Comparison of ENCODE assay signal across 8 cellular contexts in the genomic region with DNA sequence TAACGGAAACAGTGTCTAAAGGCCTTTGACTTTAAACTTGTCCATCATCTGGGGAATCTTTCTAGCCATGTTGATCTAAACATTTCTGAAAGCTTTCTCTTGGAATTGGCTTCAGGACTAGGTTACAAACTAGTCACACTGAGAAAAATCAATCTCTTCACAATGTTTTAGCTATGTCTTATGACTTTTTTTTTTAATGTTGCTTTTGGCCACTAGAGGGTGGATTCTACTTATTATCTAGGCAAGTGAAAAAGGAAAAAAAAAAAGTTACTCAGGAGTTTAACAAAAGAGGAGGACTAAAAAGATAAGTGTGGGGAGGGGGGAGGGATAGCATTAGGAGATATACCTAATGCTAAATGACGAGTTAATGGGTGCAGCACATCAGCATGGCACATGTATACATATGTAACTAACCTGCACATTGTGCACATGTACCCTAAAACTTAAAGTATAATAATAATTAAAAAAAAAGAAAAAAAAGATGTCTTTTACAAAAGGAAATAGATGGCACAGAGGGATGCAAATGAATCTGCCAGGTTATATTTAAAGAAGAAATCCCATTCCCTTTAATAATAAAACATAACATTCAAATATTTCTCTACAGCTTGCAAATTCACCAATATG.
DNase-seq lines count a peak whose midpoint lies in the region; ATAC-seq, FAIRE-seq and TF ChIP-seq lines count a peak whose summit lies in the region.

No MANE protein-coding gene starts in this region.

- POLR2A ChIA-PET in PC-3 (lab: Charles Lee; ENCODE audit: unreplicated experiment) = interaction anchor here (0.6 kb wide), 2 partner anchors 151 to 244 kb away, joined by 4 to 9 read pairs; no protein-coding TSS in a partner anchor

- FAIRE-seq in GM12891 (lab: Jason Lieb, UNC) = no peak

- TF ChIP-seq CTCF in PC-3 (conservative IDR thresholded peaks at IDR 0.05; ENCODE audit: low read depth, low read length) (peak; percentile 67), esophagus squamous epithelium (IDR thresholded peaks at IDR 0.05) (peak; percentile 14 to 53 (median 42))

- 33 to 35% methylated on average over 2 of the region's 2 CpGs for WGBS in esophagus squamous epithelium, 2 donors

- H3K27ac ChIP-seq in PC-3 (ENCODE audit: low read length) (no peak overlapping the region), esophagus squamous epithelium (no peak overlapping the region)

- H3K4me1 ChIP-seq in PC-3 (ENCODE audit: insufficient read depth, low read length) (peaks cover 7% of the 10 kb centered on the region; the same call in 1 of the 2 replicates), esophagus squamous epithelium (no peaks in the 10 kb centered on the region)

- 0 out of 2 replicates have a peak, but pooled peaks cover 5% of the 10 kb centered on the region for H3K9me3 ChIP-seq in PC-3 (ENCODE audit: low read length)
- no peaks in the 10 kb centered on the region for H3K9me3 ChIP-seq in esophagus squamous epithelium

- intact Hi-C loops in PC-3 (cut with micrococcal nuclease) = loop anchor here (1.0 to 10.0 kb wide), 6 partner anchors 23 to 298 kb away; a partner anchor contains a TSS
- intact Hi-C loops in esophagus squamous epithelium (cut with DNase I) = loop anchor here (5.0 kb wide), 1 partner anchor 156 kb away; no protein-coding TSS in a partner anchor

- peak; percentile 68 for DNase-seq in A172 (ENCODE audit: low spot score)
- DNase-seq in PC-3 = peak; percentile 78
- no peak for DNase-seq in esophagus squamous epithelium (lab: John Stamatoyannopoulos, UW)
- DNase-seq in putamen (ENCODE audit: low spot score) = peak; percentile 61
- DNase-seq in activated gamma-delta T cell treated with Interleukin-2 at 50 U/mL for 16 hours = no peak
- no peak for DNase-seq in mucosa of gallbladder (ENCODE audit: low spot score)
- DNase-seq in GM12891 (ENCODE audit: insufficient read length, low spot score) = no peak

- no peaks in the 10 kb centered on the region for H4K20me1 ChIP-seq in PC-3 (ENCODE audit: low read length)

- H3K9ac ChIP-seq in PC-3 (ENCODE audit: low read length) = no peak overlapping the region

- H3K79me2 ChIP-seq in PC-3 (ENCODE audit: low read length) = no peaks in the 10 kb centered on the region

- ATAC-seq in GM18868 (IDR thresholded peaks at IDR 0.05; ENCODE audit: unreplicated experiment) (peak; percentile 43), PC-3 (peak; percentile 40; the same call in 1 of the 2 replicates)

- CTCF ChIA-PET in PC-3 (lab: Charles Lee) = interaction anchor here (0.5 to 1.4 kb wide), 13 partner anchors 13 to 285 kb away, joined by 3 to 46 read pairs (median 4); no protein-coding TSS in a partner anchor

- BruUV-seq in PC-3 (replicated peaks; lab: Mats Ljungman, UMichigan) = no TSS peak

- H3K4me3 ChIP-seq in PC-3 (ENCODE audit: low read length) (no peak overlapping the region), esophagus squamous epithelium (no peak overlapping the region)

- no peaks in the 10 kb centered on the region for H3F3A ChIP-seq in PC-3 (ENCODE audit: low read length, unreplicated experiment)

- H3K36me3 ChIP-seq in PC-3 (ENCODE audit: low read depth, low read length) (no peaks in the 10 kb centered on the region), esophagus squamous epithelium (no peaks in the 10 kb centered on the region)

- no peak overlapping the region for H3K4me2 ChIP-seq in PC-3 (ENCODE audit: low read length)

- H3K27me3 ChIP-seq in PC-3 (ENCODE audit: low read length) (no peaks in the 10 kb centered on the region), esophagus squamous epithelium (no peaks in the 10 kb centered on the region)

- TF ChIP-seq POLR2A in esophagus squamous epithelium (IDR thresholded peaks at IDR 0.05) (no peak), GM12891 (IDR thresholded peaks at IDR 0.05; ENCODE audit: low read depth, low read length) (no peak)

- H2AFZ ChIP-seq in PC-3 (ENCODE audit: low read length) = no peak overlapping the region

- H3K9me2 ChIP-seq in PC-3 (replicated peaks; ENCODE audit: low read length) = no peaks in the 10 kb centered on the region

TF ChIP-seq in GM12891, 5 proteins besides CTCF, POLR2A, EP300 and RAD21:
- TF ChIP-seq PAX5 (IDR thresholded peaks at IDR 0.05; ENCODE audit: insufficient read depth, low read length, severe bottlenecking) = no peak
- TF ChIP-seq SPI1 (IDR thresholded peaks at IDR 0.05; ENCODE audit: low read depth, low read length) = no peak
- no peak for TF ChIP-seq POU2F2 (IDR thresholded peaks at IDR 0.05; ENCODE audit: low read depth, low read length)
- TF ChIP-seq TAF1 (IDR thresholded peaks at IDR 0.05; ENCODE audit: low read depth, low read length) = no peak
- TF ChIP-seq POLR2AphosphoS5 (IDR thresholded peaks at IDR 0.05; ENCODE audit: low read depth, low read length) = no peak

Comparison
In these comparisons a context has a peak if more than half of its experiments do, and no peak if none do; other contexts are left out.
1. DNase-seq: peak in A172 (single experiment), PC-3 (single experiment) and putamen (single experiment); none in esophagus squamous epithelium (single experiment), activated gamma-delta T cell treated with Interleukin-2 at 50 U/mL for 16 hours (single experiment), mucosa of gallbladder (single experiment) and GM12891 (single experiment).